Comparison of ENCODE assay signal across 1 cellular context in the genomic region with DNA sequence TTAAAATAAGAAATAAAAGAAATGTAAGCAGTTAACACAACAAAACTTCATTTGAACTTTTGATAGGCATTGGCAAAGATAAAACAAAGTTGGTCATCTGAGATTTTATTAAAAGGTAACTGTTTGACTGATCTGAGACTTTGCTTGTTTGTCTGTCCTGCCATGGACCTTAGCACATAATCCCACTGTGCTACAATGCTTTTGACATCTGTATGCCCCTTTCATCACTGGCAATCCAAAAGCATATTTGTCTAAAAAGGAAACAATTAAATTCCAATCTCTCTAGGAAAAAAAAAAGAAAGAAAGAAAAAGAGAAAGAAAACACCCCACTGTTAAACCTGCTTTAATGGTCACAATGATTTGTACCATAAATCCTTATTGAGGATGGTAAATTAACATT.
TF ChIP-seq lines count a peak whose summit lies in the region.

No MANE protein-coding gene starts in this region.

TF ChIP-seq in HepG2, 621 proteins besides CTCF, POLR2A, EP300 and RAD21 (continued from another document):
- TF ChIP-seq ZNF782 (CRISPR knock-in tag; IDR thresholded peaks at IDR 0.05; ENCODE audit: borderline replicate concordance) = no peak
- peak; percentile 72 for TF ChIP-seq TCF7 (IDR thresholded peaks at IDR 0.05; ENCODE audit: low read depth)
- TF ChIP-seq NR2F6 (IDR thresholded peaks at IDR 0.05) = 0 out of 2 replicates have a peak, but pooled peaks have one; percentile 13
- peak; percentile 19; the same call in 1 of the 2 replicates for TF ChIP-seq NR2F6 (CRISPR knock-in tag; IDR thresholded peaks at IDR 0.05)
- peak; percentile 45; the same call in 1 of the 2 replicates for TF ChIP-seq SOX13 (IDR thresholded peaks at IDR 0.05)
- TF ChIP-seq SOX13 (CRISPR knock-in tag; conservative IDR thresholded peaks at IDR 0.05 in 1 of 2, IDR thresholded peaks at IDR 0.05 in 1 of 2) = peak in 1 of 2 experiments; percentile 94; a peak in 2 of 4 replicates
- TF ChIP-seq HMG20A (CRISPR knock-in tag; IDR thresholded peaks at IDR 0.05; ENCODE audit: borderline replicate concordance) = no peak
- TF ChIP-seq FOXP1 (IDR thresholded peaks at IDR 0.05) = no peak
- TF ChIP-seq FOXP1 (CRISPR knock-in tag; IDR thresholded peaks at IDR 0.05) = peak; percentile 12; the same call in 1 of the 2 replicates
- TF ChIP-seq, protein P1, sequence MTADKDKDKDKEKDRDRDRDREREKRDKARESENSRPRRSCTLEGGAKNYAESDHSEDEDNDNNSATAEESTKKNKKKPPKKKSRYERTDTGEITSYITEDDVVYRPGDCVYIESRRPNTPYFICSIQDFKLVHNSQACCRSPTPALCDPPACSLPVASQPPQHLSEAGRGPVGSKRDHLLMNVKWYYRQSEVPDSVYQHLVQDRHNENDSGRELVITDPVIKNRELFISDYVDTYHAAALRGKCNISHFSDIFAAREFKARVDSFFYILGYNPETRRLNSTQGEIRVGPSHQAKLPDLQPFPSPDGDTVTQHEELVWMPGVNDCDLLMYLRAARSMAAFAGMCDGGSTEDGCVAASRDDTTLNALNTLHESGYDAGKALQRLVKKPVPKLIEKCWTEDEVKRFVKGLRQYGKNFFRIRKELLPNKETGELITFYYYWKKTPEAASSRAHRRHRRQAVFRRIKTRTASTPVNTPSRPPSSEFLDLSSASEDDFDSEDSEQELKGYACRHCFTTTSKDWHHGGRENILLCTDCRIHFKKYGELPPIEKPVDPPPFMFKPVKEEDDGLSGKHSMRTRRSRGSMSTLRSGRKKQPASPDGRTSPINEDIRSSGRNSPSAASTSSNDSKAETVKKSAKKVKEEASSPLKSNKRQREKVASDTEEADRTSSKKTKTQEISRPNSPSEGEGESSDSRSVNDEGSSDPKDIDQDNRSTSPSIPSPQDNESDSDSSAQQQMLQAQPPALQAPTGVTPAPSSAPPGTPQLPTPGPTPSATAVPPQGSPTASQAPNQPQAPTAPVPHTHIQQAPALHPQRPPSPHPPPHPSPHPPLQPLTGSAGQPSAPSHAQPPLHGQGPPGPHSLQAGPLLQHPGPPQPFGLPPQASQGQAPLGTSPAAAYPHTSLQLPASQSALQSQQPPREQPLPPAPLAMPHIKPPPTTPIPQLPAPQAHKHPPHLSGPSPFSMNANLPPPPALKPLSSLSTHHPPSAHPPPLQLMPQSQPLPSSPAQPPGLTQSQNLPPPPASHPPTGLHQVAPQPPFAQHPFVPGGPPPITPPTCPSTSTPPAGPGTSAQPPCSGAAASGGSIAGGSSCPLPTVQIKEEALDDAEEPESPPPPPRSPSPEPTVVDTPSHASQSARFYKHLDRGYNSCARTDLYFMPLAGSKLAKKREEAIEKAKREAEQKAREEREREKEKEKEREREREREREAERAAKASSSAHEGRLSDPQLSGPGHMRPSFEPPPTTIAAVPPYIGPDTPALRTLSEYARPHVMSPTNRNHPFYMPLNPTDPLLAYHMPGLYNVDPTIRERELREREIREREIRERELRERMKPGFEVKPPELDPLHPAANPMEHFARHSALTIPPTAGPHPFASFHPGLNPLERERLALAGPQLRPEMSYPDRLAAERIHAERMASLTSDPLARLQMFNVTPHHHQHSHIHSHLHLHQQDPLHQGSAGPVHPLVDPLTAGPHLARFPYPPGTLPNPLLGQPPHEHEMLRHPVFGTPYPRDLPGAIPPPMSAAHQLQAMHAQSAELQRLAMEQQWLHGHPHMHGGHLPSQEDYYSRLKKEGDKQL (CRISPR knock-in tag; IDR thresholded peaks at IDR 0.05; ENCODE audit: low read depth) = peak; percentile 18; the same call in 1 of the 2 replicates
- TF ChIP-seq HDAC2 (CRISPR knock-in tag; IDR thresholded peaks at IDR 0.05) = peak; percentile 45; the same call in 1 of the 2 replicates
- TF ChIP-seq, protein P2, sequence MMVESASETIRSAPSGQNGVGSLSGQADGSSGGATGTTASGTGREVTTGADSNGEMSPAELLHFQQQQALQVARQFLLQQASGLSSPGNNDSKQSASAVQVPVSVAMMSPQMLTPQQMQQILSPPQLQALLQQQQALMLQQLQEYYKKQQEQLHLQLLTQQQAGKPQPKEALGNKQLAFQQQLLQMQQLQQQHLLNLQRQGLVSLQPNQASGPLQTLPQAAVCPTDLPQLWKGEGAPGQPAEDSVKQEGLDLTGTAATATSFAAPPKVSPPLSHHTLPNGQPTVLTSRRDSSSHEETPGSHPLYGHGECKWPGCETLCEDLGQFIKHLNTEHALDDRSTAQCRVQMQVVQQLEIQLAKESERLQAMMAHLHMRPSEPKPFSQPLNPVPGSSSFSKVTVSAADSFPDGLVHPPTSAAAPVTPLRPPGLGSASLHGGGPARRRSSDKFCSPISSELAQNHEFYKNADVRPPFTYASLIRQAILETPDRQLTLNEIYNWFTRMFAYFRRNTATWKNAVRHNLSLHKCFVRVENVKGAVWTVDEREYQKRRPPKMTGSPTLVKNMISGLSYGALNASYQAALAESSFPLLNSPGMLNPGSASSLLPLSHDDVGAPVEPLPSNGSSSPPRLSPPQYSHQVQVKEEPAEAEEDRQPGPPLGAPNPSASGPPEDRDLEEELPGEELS (CRISPR knock-in tag; IDR thresholded peaks at IDR 0.05) = 0 out of 2 replicates have a peak, but pooled peaks have one; percentile 46
- TF ChIP-seq SOX5 (CRISPR knock-in tag; IDR thresholded peaks at IDR 0.05; ENCODE audit: borderline replicate concordance) = peak; percentile 86
- TF ChIP-seq ISL2 (CRISPR knock-in tag; IDR thresholded peaks at IDR 0.05) = peak; percentile 57
- TF ChIP-seq SOX6 (IDR thresholded peaks at IDR 0.05) = no peak
- peak; percentile 78 for TF ChIP-seq SOX6 (CRISPR knock-in tag; IDR thresholded peaks at IDR 0.05)
- TF ChIP-seq BCL6 (CRISPR knock-in tag; IDR thresholded peaks at IDR 0.05) = peak; percentile 97
- TF ChIP-seq, protein P3, sequence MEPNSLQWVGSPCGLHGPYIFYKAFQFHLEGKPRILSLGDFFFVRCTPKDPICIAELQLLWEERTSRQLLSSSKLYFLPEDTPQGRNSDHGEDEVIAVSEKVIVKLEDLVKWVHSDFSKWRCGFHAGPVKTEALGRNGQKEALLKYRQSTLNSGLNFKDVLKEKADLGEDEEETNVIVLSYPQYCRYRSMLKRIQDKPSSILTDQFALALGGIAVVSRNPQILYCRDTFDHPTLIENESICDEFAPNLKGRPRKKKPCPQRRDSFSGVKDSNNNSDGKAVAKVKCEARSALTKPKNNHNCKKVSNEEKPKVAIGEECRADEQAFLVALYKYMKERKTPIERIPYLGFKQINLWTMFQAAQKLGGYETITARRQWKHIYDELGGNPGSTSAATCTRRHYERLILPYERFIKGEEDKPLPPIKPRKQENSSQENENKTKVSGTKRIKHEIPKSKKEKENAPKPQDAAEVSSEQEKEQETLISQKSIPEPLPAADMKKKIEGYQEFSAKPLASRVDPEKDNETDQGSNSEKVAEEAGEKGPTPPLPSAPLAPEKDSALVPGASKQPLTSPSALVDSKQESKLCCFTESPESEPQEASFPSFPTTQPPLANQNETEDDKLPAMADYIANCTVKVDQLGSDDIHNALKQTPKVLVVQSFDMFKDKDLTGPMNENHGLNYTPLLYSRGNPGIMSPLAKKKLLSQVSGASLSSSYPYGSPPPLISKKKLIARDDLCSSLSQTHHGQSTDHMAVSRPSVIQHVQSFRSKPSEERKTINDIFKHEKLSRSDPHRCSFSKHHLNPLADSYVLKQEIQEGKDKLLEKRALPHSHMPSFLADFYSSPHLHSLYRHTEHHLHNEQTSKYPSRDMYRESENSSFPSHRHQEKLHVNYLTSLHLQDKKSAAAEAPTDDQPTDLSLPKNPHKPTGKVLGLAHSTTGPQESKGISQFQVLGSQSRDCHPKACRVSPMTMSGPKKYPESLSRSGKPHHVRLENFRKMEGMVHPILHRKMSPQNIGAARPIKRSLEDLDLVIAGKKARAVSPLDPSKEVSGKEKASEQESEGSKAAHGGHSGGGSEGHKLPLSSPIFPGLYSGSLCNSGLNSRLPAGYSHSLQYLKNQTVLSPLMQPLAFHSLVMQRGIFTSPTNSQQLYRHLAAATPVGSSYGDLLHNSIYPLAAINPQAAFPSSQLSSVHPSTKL (CRISPR knock-in tag; IDR thresholded peaks at IDR 0.05) = peak; percentile 68
- TF ChIP-seq TEAD3 (CRISPR knock-in tag; optimal IDR thresholded peaks at IDR 0.05; ENCODE audit: borderline replicate concordance) = peak; percentile 36
- TF ChIP-seq, protein P4, sequence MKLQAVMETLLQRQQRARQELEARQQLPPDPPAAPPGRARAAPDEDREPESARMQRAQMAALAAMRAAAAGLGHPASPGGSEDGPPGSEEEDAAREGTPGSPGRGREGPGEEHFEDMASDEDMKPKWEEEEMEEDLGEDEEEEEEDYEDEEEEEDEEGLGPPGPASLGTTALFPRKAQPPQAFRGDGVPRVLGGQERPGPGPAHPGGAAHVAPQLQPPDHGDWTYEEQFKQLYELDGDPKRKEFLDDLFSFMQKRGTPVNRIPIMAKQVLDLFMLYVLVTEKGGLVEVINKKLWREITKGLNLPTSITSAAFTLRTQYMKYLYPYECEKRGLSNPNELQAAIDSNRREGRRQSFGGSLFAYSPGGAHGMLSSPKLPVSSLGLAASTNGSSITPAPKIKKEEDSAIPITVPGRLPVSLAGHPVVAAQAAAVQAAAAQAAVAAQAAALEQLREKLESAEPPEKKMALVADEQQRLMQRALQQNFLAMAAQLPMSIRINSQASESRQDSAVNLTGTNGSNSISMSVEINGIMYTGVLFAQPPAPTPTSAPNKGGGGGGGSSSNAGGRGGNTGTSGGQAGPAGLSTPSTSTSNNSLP (IDR thresholded peaks at IDR 0.05; ENCODE audit: low read depth, low read length) = peak; percentile 43; the same call in 1 of the 2 replicates
- TF ChIP-seq NFIC (IDR thresholded peaks at IDR 0.05; ENCODE audit: low read length) = peak; percentile 59; the same call in 1 of the 2 replicates
- peak; percentile 61 for TF ChIP-seq CREM (IDR thresholded peaks at IDR 0.05)
- no peak for TF ChIP-seq CREM (CRISPR knock-in tag; IDR thresholded peaks at IDR 0.05)
- TF ChIP-seq ZNF510 (CRISPR knock-in tag; IDR thresholded peaks at IDR 0.05; ENCODE audit: low read depth) = no peak
- TF ChIP-seq, protein P5, sequence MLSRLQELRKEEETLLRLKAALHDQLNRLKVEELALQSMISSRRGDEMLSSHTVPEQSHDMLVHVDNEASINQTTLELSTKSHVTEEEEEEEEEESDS (CRISPR knock-in tag; IDR thresholded peaks at IDR 0.05; ENCODE audit: borderline replicate concordance) = no peak
- TF ChIP-seq, protein P6, sequence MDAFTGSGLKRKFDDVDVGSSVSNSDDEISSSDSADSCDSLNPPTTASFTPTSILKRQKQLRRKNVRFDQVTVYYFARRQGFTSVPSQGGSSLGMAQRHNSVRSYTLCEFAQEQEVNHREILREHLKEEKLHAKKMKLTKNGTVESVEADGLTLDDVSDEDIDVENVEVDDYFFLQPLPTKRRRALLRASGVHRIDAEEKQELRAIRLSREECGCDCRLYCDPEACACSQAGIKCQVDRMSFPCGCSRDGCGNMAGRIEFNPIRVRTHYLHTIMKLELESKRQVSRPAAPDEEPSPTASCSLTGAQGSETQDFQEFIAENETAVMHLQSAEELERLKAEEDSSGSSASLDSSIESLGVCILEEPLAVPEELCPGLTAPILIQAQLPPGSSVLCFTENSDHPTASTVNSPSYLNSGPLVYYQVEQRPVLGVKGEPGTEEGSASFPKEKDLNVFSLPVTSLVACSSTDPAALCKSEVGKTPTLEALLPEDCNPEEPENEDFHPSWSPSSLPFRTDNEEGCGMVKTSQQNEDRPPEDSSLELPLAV (CRISPR knock-in tag; conservative IDR thresholded peaks at IDR 0.05; ENCODE audit: low read depth) = no peak
- peak; percentile 75 for TF ChIP-seq HNF4A (CRISPR knock-in tag; IDR thresholded peaks at IDR 0.05)
- TF ChIP-seq RARA (CRISPR knock-in tag; IDR thresholded peaks at IDR 0.05) = peak; percentile 57; the same call in 1 of the 2 replicates
- TF ChIP-seq FOXO1 (CRISPR knock-in tag; IDR thresholded peaks at IDR 0.05) = 0 out of 2 replicates have a peak, but pooled peaks have one; percentile 13
- no peak for TF ChIP-seq ZNF567 (CRISPR knock-in tag; IDR thresholded peaks at IDR 0.05; ENCODE audit: borderline replicate concordance)
- TF ChIP-seq, protein P7, sequence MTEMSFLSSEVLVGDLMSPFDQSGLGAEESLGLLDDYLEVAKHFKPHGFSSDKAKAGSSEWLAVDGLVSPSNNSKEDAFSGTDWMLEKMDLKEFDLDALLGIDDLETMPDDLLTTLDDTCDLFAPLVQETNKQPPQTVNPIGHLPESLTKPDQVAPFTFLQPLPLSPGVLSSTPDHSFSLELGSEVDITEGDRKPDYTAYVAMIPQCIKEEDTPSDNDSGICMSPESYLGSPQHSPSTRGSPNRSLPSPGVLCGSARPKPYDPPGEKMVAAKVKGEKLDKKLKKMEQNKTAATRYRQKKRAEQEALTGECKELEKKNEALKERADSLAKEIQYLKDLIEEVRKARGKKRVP (CRISPR knock-in tag; IDR thresholded peaks at IDR 0.05) = no peak
- TF ChIP-seq, protein P8, sequence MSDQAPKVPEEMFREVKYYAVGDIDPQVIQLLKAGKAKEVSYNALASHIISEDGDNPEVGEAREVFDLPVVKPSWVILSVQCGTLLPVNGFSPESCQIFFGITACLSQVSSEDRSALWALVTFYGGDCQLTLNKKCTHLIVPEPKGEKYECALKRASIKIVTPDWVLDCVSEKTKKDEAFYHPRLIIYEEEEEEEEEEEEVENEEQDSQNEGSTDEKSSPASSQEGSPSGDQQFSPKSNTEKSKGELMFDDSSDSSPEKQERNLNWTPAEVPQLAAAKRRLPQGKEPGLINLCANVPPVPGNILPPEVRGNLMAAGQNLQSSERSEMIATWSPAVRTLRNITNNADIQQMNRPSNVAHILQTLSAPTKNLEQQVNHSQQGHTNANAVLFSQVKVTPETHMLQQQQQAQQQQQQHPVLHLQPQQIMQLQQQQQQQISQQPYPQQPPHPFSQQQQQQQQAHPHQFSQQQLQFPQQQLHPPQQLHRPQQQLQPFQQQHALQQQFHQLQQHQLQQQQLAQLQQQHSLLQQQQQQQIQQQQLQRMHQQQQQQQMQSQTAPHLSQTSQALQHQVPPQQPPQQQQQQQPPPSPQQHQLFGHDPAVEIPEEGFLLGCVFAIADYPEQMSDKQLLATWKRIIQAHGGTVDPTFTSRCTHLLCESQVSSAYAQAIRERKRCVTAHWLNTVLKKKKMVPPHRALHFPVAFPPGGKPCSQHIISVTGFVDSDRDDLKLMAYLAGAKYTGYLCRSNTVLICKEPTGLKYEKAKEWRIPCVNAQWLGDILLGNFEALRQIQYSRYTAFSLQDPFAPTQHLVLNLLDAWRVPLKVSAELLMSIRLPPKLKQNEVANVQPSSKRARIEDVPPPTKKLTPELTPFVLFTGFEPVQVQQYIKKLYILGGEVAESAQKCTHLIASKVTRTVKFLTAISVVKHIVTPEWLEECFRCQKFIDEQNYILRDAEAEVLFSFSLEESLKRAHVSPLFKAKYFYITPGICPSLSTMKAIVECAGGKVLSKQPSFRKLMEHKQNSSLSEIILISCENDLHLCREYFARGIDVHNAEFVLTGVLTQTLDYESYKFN (CRISPR knock-in tag; conservative IDR thresholded peaks at IDR 0.05) = 0 out of 2 replicates have a peak, but pooled peaks have one; percentile 40
- TF ChIP-seq ZNF296 (CRISPR knock-in tag; conservative IDR thresholded peaks at IDR 0.05) = no peak
